1 cellular context compared by ENCODE assay signal in genomic region chr3:37291275-37291700, GRCh38.
TF ChIP-seq lines count a peak whose summit lies in the region.

No MANE protein-coding gene starts in this region.

TF ChIP-seq in SK-N-SH treated with all-trans-retinoic acid at 6 μM for 48 hours, 23 proteins besides CTCF, POLR2A, EP300 and RAD21 (continued from another document):
- no peak for TF ChIP-seq CSRNP3 (CRISPR knock-in tag; IDR thresholded peaks at IDR 0.05)
- no peak for TF ChIP-seq ZFP3 (CRISPR knock-in tag; IDR thresholded peaks at IDR 0.05)
- TF ChIP-seq GLIS3 (CRISPR knock-in tag; IDR thresholded peaks at IDR 0.05), result no peak
- TF ChIP-seq ZC3H10 (CRISPR knock-in tag; IDR thresholded peaks at IDR 0.05), result no peak
TF ChIP-seq in SK-N-SH treated with all-trans-retinoic acid at 6 μM for 48 hours: peak in this region for 0.
